In the genomic region with DNA sequence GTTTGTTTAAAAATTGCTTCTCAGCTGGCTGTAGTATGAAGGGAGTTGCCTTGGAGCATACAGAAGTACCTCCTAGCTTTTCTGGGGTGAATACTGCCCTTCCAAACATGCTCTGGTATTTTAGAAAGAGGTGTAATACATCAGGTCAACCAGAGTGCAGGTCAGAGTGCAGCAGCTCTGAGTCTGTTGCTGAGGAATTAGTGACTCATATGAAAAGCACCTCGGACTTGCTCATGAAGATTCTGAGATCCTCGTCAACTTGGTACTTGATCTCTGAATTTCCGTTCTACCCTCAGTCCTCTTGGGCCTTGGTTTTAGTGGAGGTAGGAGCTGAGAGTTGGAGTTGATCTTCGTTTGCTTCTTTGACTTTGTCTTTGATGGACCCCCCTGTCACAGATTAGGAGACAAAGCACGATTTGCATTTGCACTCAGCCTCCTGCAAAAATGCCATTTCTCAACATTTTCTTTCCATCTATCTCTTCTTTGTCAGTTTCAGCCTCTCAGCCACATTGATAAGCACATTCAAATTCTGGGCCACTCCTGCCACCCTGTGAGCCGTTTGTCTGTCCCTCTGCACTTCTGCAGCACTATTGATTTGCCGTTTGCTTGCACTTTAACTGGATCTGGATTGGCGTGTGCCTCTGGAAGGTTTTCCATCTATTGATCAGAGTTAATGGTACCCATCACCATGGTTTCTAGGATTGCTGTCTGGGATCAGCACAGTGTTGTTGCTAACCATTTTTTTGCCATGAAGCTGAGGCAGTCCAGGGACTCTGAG, we compare ENCODE assay signal across 9 cellular contexts.
DNase-seq lines count a peak whose midpoint lies in the region; ATAC-seq and TF ChIP-seq lines count a peak whose summit lies in the region.
"Had no signal": no experiment of that assay in that cellular context is flagged by ENCODE, and none has a peak within 500 bp of the region (broad histone marks: within the 10 kb centered on the region; RNA-seq: fewer than 3 reads in every experiment).

No MANE protein-coding gene starts in this region.

- H3K36me3 Mint-ChIP-seq in type B pancreatic cell = no peaks in the 10 kb centered on the region

- ATAC-seq in HG02678 (IDR thresholded peaks at IDR 0.05; ENCODE audit: unreplicated experiment) = no peak
- ATAC-seq in HG03159 (IDR thresholded peaks at IDR 0.05; ENCODE audit: unreplicated experiment) = no peak

- no peak for TF ChIP-seq CTCF in type B pancreatic cell (conservative IDR thresholded peaks at IDR 0.05)

- DNase-seq in HK-2 (ENCODE audit: unreplicated experiment) = peak; percentile 22
- peak; percentile 87 for DNase-seq in amniotic epithelial cell (ENCODE audit: low read depth)
- DNase-seq in iPS-NIHi11 (ENCODE audit: low spot score) = peak; percentile 37
- no peak for DNase-seq in type B pancreatic cell (ENCODE audit: extremely low spot score, unreplicated experiment)
- DNase-seq in NCI-H1417 (lab: John Stamatoyannopoulos, UW) = no peak

- no peaks in the 10 kb centered on the region for H3K27me3 Mint-ChIP-seq in type B pancreatic cell

- H3K4me1 Mint-ChIP-seq in type B pancreatic cell (ENCODE audit: unreplicated experiment) = peaks cover 37% of the 10 kb centered on the region
- H3K4me1 Mint-ChIP-seq: IgD-negative memory B cell had no signal

- no peaks in the 10 kb centered on the region for H3K9me3 Mint-ChIP-seq in type B pancreatic cell
- H3K9me3 Mint-ChIP-seq: dendritic cell treated with granulocyte-macrophage colony-stimulating factor and Interleukin-4, amounts not matched to agents 40 ng/mL and 50 ng/mL, for 4 days; IgD-negative memory B cell had no signal

- no peak overlapping the region for H3K4me3 Mint-ChIP-seq in type B pancreatic cell
- H3K4me3 Mint-ChIP-seq: dendritic cell treated with granulocyte-macrophage colony-stimulating factor and Interleukin-4, amounts not matched to agents 40 ng/mL and 50 ng/mL, for 4 days; IgD-negative memory B cell had no signal

- peak overlapping the region; percentile 32 for H3K27ac Mint-ChIP-seq in type B pancreatic cell
- H3K27ac Mint-ChIP-seq: dendritic cell treated with granulocyte-macrophage colony-stimulating factor and Interleukin-4, amounts not matched to agents 40 ng/mL and 50 ng/mL, for 4 days; IgD-negative memory B cell had no signal

Comparison
In these comparisons a context has a peak if more than half of its experiments do, and no peak if none do; other contexts are left out.
1. DNase-seq: peak in HK-2 (single experiment), amniotic epithelial cell (single experiment) and iPS-NIHi11 (single experiment); none in type B pancreatic cell (single experiment) and NCI-H1417 (0 of 3).